In the genomic region with DNA sequence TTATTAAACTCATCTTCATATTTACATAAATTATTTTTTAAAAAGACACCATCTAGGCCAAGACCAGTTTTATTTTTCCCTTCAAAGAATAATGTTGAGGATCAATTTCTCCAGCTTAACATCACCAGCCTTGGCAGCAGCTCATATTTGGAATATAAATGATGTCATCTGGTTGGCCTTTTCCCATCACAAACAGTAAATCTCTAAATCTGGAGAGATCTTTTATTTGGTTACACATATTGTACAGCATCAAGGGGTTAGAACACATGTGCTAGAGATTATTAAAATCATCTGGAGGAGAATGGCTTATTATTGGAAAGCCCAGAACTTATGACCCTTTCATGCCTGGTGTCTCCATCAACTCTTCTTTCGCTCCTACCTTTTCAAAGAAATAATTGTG, we compare ENCODE assay signal across 27 cellular contexts.
A peak's percentile ranks its signal among the peaks of the same experiment; 100 is the strongest.
DNase-seq lines count a peak whose midpoint lies in the region; TF ChIP-seq lines count a peak whose summit lies in the region.
"Had no signal": no experiment of that assay in that cellular context is flagged by ENCODE, and none has a peak within 500 bp of the region (broad histone marks: within the 10 kb centered on the region; RNA-seq: fewer than 3 reads in every experiment).

No MANE protein-coding gene starts in this region.

- H3K79me2 ChIP-seq in SK-N-SH (ENCODE audit: insufficient read depth): no peaks in the 10 kb centered on the region

- H3K9me3 ChIP-seq in SK-N-SH (no peaks in the 10 kb centered on the region), tibial artery (no peaks in the 10 kb centered on the region)
- H3K9me3 ChIP-seq: BE2C, neutrophil, thyroid gland had no signal

- TF ChIP-seq EP300 in SK-N-SH (IDR thresholded peaks at IDR 0.05; ENCODE audit: borderline replicate concordance in 1 of 2, low read depth in 1 of 2, low read length in 1 of 2): peak; percentile 57 to 65; a peak in 3 of 4 replicates

- H3K4me3 ChIP-seq in SK-N-SH (ENCODE audit: low read depth in 2 of 2, low read length in 1 of 2): no peak overlapping the region
- no peak overlapping the region for H3K4me3 ChIP-seq in tibial artery
- H3K4me3 ChIP-seq: lung, smooth muscle cell, thyroid gland had no signal

- no peak; the same call in 1 of the 2 replicates for TF ChIP-seq RAD21 in SK-N-SH (IDR thresholded peaks at IDR 0.05; ENCODE audit: low read length)

- H3K27ac ChIP-seq in SK-N-SH (ENCODE audit: low read depth in 2 of 2, low read length in 1 of 2) (peak overlapping the region; percentile 57 to 70; a peak in 3 of 4 replicates), tibial artery (peak overlapping the region; percentile 64 to 76)
- H3K27ac ChIP-seq: neutrophil, thyroid gland had no signal

- 92% methylated on average over 1 of the region's 1 CpG for WGBS in SK-N-SH (ENCODE audit: low lambda C conversion rate)

- H3K4me1 ChIP-seq in SK-N-SH (ENCODE audit: control insufficient read depth in 1 of 2, insufficient read depth in 2 of 2, low read depth in 1 of 2, low read length in 1 of 2) (peaks cover 2 to 4% of the 10 kb centered on the region in 2 experiments; a peak in 2 of 4 replicates), tibial artery (peaks cover 0 to 94% (median 63%) of the 10 kb centered on the region in 4 donors)
- H3K4me1 ChIP-seq: BE2C had no signal

- no peak overlapping the region for H3K9ac ChIP-seq in SK-N-SH

- H3K9me2 ChIP-seq in SK-N-SH: no peaks in the 10 kb centered on the region

- H3F3A ChIP-seq in SK-N-SH (replicated peaks; ENCODE audit: insufficient read depth): no peaks in the 10 kb centered on the region

- CTCF ChIA-PET in SK-N-SH (lab: Yijun Ruan, JAX): no interaction called here

- 0 out of 2 replicates have a peak overlapping the region, but pooled peaks have one; percentile 25 for H3K4me2 ChIP-seq in SK-N-SH
- H3K4me2 ChIP-seq: smooth muscle cell had no signal

- no peak for TF ChIP-seq CTCF in SK-N-SH (IDR thresholded peaks at IDR 0.05)
- no peak for TF ChIP-seq CTCF in tibial artery (IDR thresholded peaks at IDR 0.05)

- no peaks in the 10 kb centered on the region for H4K20me1 ChIP-seq in SK-N-SH (ENCODE audit: insufficient read depth)

- DNase-seq in HCEC 1CT (peak; percentile 27), SK-N-SH (no peak), fibroblast of peridontal ligament (ENCODE audit: extremely low read depth) (peak; percentile 98), tibial artery (no peak), AG08396 (ENCODE audit: low spot score) (no peak), glomerular visceral epithelial cell (ENCODE audit: extremely low spot score) (no peak), D341Med (ENCODE audit: low spot score) (no peak)
- DNase-seq: activated CD4-positive, alpha-beta T cell treated with anti-CD3 and anti-CD28 coated beads for 1 hour; activated T-cell treated with anti-CD3 and anti-CD28 coated beads, Interleukin-2, amount 50 U/mL, for 24 hours; amygdala; BE2C; central memory CD4-positive, alpha-beta T cell; COR-L47; H9; KG1; kidney glomerular epithelial cell; MV-4-11; NCI-H1694; NCI-H2227 treated with DMSO at 0.1 percent for 48 hours; NCI-H774; stimulated activated CD4-positive, alpha-beta T cell treated with anti-CD3 and anti-CD28 coated beads, Interleukin-2, amount 100 ng/mL, for 48 hours; stimulated activated naive CD4-positive, alpha-beta T cell treated with Interleukin-2 at 50 U/mL for 16 hours; T-cell; thyroid gland had no signal

- no peaks in the 10 kb centered on the region for H3K27me3 ChIP-seq in SK-N-SH (ENCODE audit: insufficient read depth)
- no peaks in the 10 kb centered on the region for H3K27me3 ChIP-seq in tibial artery
- H3K27me3 ChIP-seq: BE2C, neutrophil, thyroid gland had no signal

- H2AFZ ChIP-seq in SK-N-SH (ENCODE audit: low read depth): no peak overlapping the region

- POLR2A ChIA-PET in SK-N-SH (lab: Yijun Ruan, JAX): no interaction called here

- H3K36me3 ChIP-seq in SK-N-SH (replicated peaks in 1 of 2; ENCODE audit: control insufficient read depth in 1 of 2, insufficient read depth in 2 of 2, low read length in 1 of 2): no peaks in the 10 kb centered on the region
- H3K36me3 ChIP-seq in tibial artery: no peaks in the 10 kb centered on the region
- H3K36me3 ChIP-seq: BE2C, neutrophil, thyroid gland had no signal

- intact Hi-C loops in tibial artery (cut with DNase I; ENCODE audit: low total_unique reads): no loop called here

TF ChIP-seq in SK-N-SH, 30 proteins besides CTCF, POLR2A, EP300 and RAD21 (continues in another document):
- TF ChIP-seq MAX (IDR thresholded peaks at IDR 0.05; ENCODE audit: low read depth) (no peak), JUND (IDR thresholded peaks at IDR 0.05) (peak; percentile 66), MEF2A (IDR thresholded peaks at IDR 0.05; ENCODE audit: borderline replicate concordance, low read depth) (0 out of 2 replicates have a peak, but pooled peaks have one; percentile 21), NFIC (IDR thresholded peaks at IDR 0.05; ENCODE audit: borderline replicate concordance) (peak; percentile 70), ZBTB33 (IDR thresholded peaks at IDR 0.05; ENCODE audit: borderline replicate concordance, low read depth) (no peak), FOXJ3 (CRISPR knock-in tag; IDR thresholded peaks at IDR 0.05) (no peak), TCF12 (IDR thresholded peaks at IDR 0.05) (peak; percentile 90), TEAD4 (IDR thresholded peaks at IDR 0.05; ENCODE audit: borderline replicate concordance, insufficient read depth) (0 out of 2 replicates have a peak, but pooled peaks have one; percentile 18), FOXM1 (IDR thresholded peaks at IDR 0.05; ENCODE audit: low read depth) (no peak), CHD2 (IDR thresholded peaks at IDR 0.05; ENCODE audit: low read length, partially characterized antibody) (no peak), GATA2 (CRISPR knock-in tag; IDR thresholded peaks at IDR 0.05) (no peak), RFX5 (IDR thresholded peaks at IDR 0.05; ENCODE audit: low read length) (no peak), USF1 (IDR thresholded peaks at IDR 0.05; ENCODE audit: borderline replicate concordance, low read depth) (no peak), NRF1 (IDR thresholded peaks at IDR 0.05; ENCODE audit: low read depth, low read length) (no peak), MXI1 (IDR thresholded peaks at IDR 0.05; ENCODE audit: low read depth, low read length) (no peak), RXRA (IDR thresholded peaks at IDR 0.05; ENCODE audit: borderline replicate concordance, low read depth) (0 out of 2 replicates have a peak, but pooled peaks have one; percentile 19), SMC3 (IDR thresholded peaks at IDR 0.05; ENCODE audit: low read depth, low read length) (no peak), ELF1 (IDR thresholded peaks at IDR 0.05) (no peak), YY1 (IDR thresholded peaks at IDR 0.05; ENCODE audit: low read depth) (no peak), POLR2AphosphoS5 (IDR thresholded peaks at IDR 0.05; ENCODE audit: low read depth, low read length) (peak; percentile 28; the same call in 1 of the 2 replicates), RCOR1 (IDR thresholded peaks at IDR 0.05; ENCODE audit: low read length) (peak; percentile 49; the same call in 1 of the 2 replicates), EZH2phosphoT487 (IDR thresholded peaks at IDR 0.05; ENCODE audit: borderline replicate concordance, low read depth) (no peak), SIN3A (IDR thresholded peaks at IDR 0.05; ENCODE audit: borderline replicate concordance, low read depth, low read length) (no peak)
- TF ChIP-seq, protein P1, sequence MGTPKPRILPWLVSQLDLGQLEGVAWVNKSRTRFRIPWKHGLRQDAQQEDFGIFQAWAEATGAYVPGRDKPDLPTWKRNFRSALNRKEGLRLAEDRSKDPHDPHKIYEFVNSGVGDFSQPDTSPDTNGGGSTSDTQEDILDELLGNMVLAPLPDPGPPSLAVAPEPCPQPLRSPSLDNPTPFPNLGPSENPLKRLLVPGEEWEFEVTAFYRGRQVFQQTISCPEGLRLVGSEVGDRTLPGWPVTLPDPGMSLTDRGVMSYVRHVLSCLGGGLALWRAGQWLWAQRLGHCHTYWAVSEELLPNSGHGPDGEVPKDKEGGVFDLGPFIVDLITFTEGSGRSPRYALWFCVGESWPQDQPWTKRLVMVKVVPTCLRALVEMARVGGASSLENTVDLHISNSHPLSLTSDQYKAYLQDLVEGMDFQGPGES (IDR thresholded peaks at IDR 0.05; ENCODE audit: low read depth, low read length): no peak
- TF ChIP-seq, protein P2, sequence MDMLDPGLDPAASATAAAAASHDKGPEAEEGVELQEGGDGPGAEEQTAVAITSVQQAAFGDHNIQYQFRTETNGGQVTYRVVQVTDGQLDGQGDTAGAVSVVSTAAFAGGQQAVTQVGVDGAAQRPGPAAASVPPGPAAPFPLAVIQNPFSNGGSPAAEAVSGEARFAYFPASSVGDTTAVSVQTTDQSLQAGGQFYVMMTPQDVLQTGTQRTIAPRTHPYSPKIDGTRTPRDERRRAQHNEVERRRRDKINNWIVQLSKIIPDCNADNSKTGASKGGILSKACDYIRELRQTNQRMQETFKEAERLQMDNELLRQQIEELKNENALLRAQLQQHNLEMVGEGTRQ (IDR thresholded peaks at IDR 0.05; ENCODE audit: borderline replicate concordance, low read depth, low read length): no peak

Comparison
In these comparisons a context has a peak if more than half of its experiments do, and no peak if none do; other contexts are left out.
1. DNase-seq: peak in HCEC 1CT (single experiment) and fibroblast of peridontal ligament (single experiment); none in SK-N-SH (single experiment), tibial artery (0 of 2), AG08396 (single experiment), glomerular visceral epithelial cell (single experiment) and D341Med (single experiment).